Comparison of ENCODE assay signal across 19 cellular contexts in the genomic region with DNA sequence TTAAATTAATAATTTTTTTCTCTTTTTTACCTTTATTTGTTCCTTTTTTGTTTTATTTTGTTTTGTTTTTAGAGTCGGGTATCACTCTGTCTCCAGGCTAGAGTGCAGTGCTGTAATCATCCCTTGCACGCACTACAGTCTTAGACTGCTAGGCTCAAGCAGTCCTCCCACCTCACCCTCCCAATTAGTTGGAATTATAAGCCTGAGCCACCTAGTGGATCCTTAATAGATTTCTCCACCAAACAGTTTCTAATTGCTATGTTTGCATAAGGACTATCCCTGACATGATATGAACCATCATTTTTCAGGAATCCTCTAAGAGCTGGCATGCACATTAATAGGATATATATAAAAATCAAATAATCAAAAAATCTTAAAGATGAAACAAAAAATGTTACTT.
DNase-seq lines count a peak whose midpoint lies in the region; ATAC-seq and TF ChIP-seq lines count a peak whose summit lies in the region.
"Had no signal": no experiment of that assay in that cellular context is flagged by ENCODE, and none has a peak within 500 bp of the region (broad histone marks: within the 10 kb centered on the region; RNA-seq: fewer than 3 reads in every experiment).

No MANE protein-coding gene starts in this region.

- H4K20me1 ChIP-seq in PC-3 (ENCODE audit: low read length) = no peaks in the 10 kb centered on the region

- POLR2A ChIA-PET in PC-3 (lab: Charles Lee; ENCODE audit: unreplicated experiment) = no interaction called here

- DNase-seq in A172 (ENCODE audit: low spot score) (peak; percentile 31), H4 (ENCODE audit: low spot score) (peak; percentile 37), PC-3 (peak; percentile 53), fibroblast of villous mesenchyme (ENCODE audit: low read depth) (peak; percentile 39), psoas muscle (no peak), NCI-H1092 treated with DMSO at 0.1 percent for 48 hours (lab: John Stamatoyannopoulos, UW) (no peak), DMS79 treated with DMSO at 0.1 percent for 48 hours (lab: John Stamatoyannopoulos, UW) (no peak), T-helper 1 cell (no peak)
- DNase-seq: activated CD4-positive, alpha-beta memory T cell treated with anti-CD3 and anti-CD28 coated beads for 36 hours; activated naive CD8-positive, alpha-beta T cell treated with anti-CD3 and anti-CD28 coated beads, Interleukin-2, amount 10 ng/mL, durations not matched to agents 7 days and 5 days; activated T-cell treated with anti-CD3 and anti-CD28 coated beads, Interleukin-2, amount 50 U/mL, for 48 hours; central memory CD4-positive, alpha-beta T cell; IMR-90; NCI-H146; NCI-H510A treated with DMSO at 0.1 percent for 48 hours; small intestine; stimulated activated naive CD4-positive, alpha-beta T cell; upper lobe of right lung had no signal

- H3K79me2 ChIP-seq in PC-3 (ENCODE audit: low read length) = no peaks in the 10 kb centered on the region

- H3K4me3 ChIP-seq in PC-3 (ENCODE audit: low read length) (no peak overlapping the region), fibroblast of villous mesenchyme (ENCODE audit: low read depth, low read length) (no peak overlapping the region), psoas muscle (no peak overlapping the region)
- H3K4me3 ChIP-seq: gastroesophageal sphincter, upper lobe of right lung had no signal

- CTCF ChIA-PET in PC-3 (lab: Charles Lee) = interaction anchor here (0.7 kb wide), 1 partner anchor 577 kb away, joined by 3 read pairs; no protein-coding TSS in a partner anchor

- H3K9me3 ChIP-seq in PC-3 (ENCODE audit: low read length) (no peaks in the 10 kb centered on the region), psoas muscle (no peaks in the 10 kb centered on the region)
- H3K9me3 ChIP-seq: gastroesophageal sphincter, upper lobe of right lung had no signal

- no peak overlapping the region for H3K4me2 ChIP-seq in PC-3 (ENCODE audit: low read length)

- peaks cover 21% of the 10 kb centered on the region for H3K4me1 ChIP-seq in PC-3 (ENCODE audit: insufficient read depth, low read length)
- H3K4me1 ChIP-seq in psoas muscle = no peaks in the 10 kb centered on the region
- H3K4me1 ChIP-seq: gastroesophageal sphincter, upper lobe of right lung had no signal

- no peak overlapping the region for H3K9ac ChIP-seq in PC-3 (ENCODE audit: low read length)

- peaks cover 1% of the 10 kb centered on the region; the same call in 1 of the 2 replicates for H3K9me2 ChIP-seq in PC-3 (replicated peaks; ENCODE audit: low read length)

- no peaks in the 10 kb centered on the region for H3K27me3 ChIP-seq in PC-3 (ENCODE audit: low read length)
- H3K27me3 ChIP-seq in psoas muscle (ENCODE audit: insufficient read depth in 3 of 3, low read length in 2 of 3) = no peaks in the 10 kb centered on the region
- H3K27me3 ChIP-seq: gastroesophageal sphincter, upper lobe of right lung had no signal

- no TSS peak for BruUV-seq in PC-3 (replicated peaks; lab: Mats Ljungman, UMichigan)

- ATAC-seq in PC-3 (peak; percentile 60), psoas muscle (no peak)
- ATAC-seq: gastroesophageal sphincter, upper lobe of right lung had no signal

- no peaks in the 10 kb centered on the region for H3K36me3 ChIP-seq in PC-3 (ENCODE audit: low read depth, low read length)
- no peaks in the 10 kb centered on the region for H3K36me3 ChIP-seq in psoas muscle (ENCODE audit: insufficient read depth in 1 of 2, low read depth in 1 of 2)
- H3K36me3 ChIP-seq: gastroesophageal sphincter, upper lobe of right lung had no signal

- intact Hi-C loops in PC-3 (cut with micrococcal nuclease) = loop anchor here (5.0 to 10.0 kb wide), 4 partner anchors 113 to 925 kb away; no protein-coding TSS in a partner anchor
- intact Hi-C loops in psoas muscle (cut with DNase I) = no loop called here

- H2AFZ ChIP-seq in PC-3 (ENCODE audit: low read length) = no peak overlapping the region

- TF ChIP-seq CTCF in PC-3 (conservative IDR thresholded peaks at IDR 0.05; ENCODE audit: low read depth, low read length) (peak; percentile 57), fibroblast of villous mesenchyme (IDR thresholded peaks at IDR 0.05; ENCODE audit: insufficient read depth, low read depth, low read length) (peak; percentile 43), psoas muscle (IDR thresholded peaks at IDR 0.05) (no peak)

- H3F3A ChIP-seq in PC-3 (ENCODE audit: low read length, unreplicated experiment) = peaks cover 4% of the 10 kb centered on the region

- 81 to 93% (median 93%) methylated on average over 2 of the region's 2 CpGs for WGBS in psoas muscle, 3 donors

- H3K27ac ChIP-seq in PC-3 (ENCODE audit: low read length) (no peak overlapping the region), psoas muscle (no peak overlapping the region)
- H3K27ac ChIP-seq: gastroesophageal sphincter, upper lobe of right lung had no signal

Comparison
In these comparisons a context has a peak if more than half of its experiments do, and no peak if none do; other contexts are left out.
1. DNase-seq: peak in A172 (single experiment), H4 (single experiment), PC-3 (single experiment) and fibroblast of villous mesenchyme (single experiment); none in psoas muscle (0 of 2), NCI-H1092 treated with DMSO at 0.1 percent for 48 hours (single experiment), DMS79 treated with DMSO at 0.1 percent for 48 hours (single experiment) and T-helper 1 cell (0 of 5).